ENCODE assay signal across 20 cellular contexts in genomic region chr4:150852237-150852636, GRCh38.
DNase-seq lines count a peak whose midpoint lies in the region; ATAC-seq and TF ChIP-seq lines count a peak whose summit lies in the region.
"Had no signal": no experiment of that assay in that cellular context is flagged by ENCODE, and none has a peak within 500 bp of the region (broad histone marks: within the 10 kb centered on the region; RNA-seq: fewer than 3 reads in every experiment).

No MANE protein-coding gene starts in this region.

- no peak for DNase-seq in PC-3
- peak; percentile 47 for DNase-seq in globus pallidus (ENCODE audit: low spot score)
- no peak for DNase-seq in mucosa of gallbladder (ENCODE audit: low spot score)
- no peak for DNase-seq in effector memory CD4-positive, alpha-beta T cell
- no peak for DNase-seq in neuronal stem cell (ENCODE audit: low spot score)
- DNase-seq: activated CD4-positive, alpha-beta T cell treated with anti-CD3 and anti-CD28 coated beads, Interleukin-2, amount 10 ng/mL, durations not matched to agents 24 days and 14 days; activated CD8-positive, alpha-beta memory T cell treated with anti-CD3 and anti-CD28 coated beads, Interleukin-2, amount 50 U/mL, for 4 hours; activated gamma-delta T cell; COR-L47; head of caudate nucleus; left ventricle myocardium inferior; MG63; NCI-H187 treated with DMSO at 0.1 percent for 48 hours; NCI-H446 treated with DMSO at 0.1 percent for 48 hours; SJCRH30 had no signal

- no peak overlapping the region for H3K23ac ChIP-seq in neuronal stem cell (ENCODE audit: low read depth, low read length, poor library complexity)

- peak overlapping the region in 8 of 11 experiments; percentile 2 to 60 (median 40); a peak in 12 of 22 replicates for H3K4me2 ChIP-seq in BLaER1 treated with 17β-estradiol and CSF1 and Interleukin-3, amounts not matched to agents 10 nM and 100 nM
- H3K4me2 ChIP-seq in PC-3 (ENCODE audit: low read length): no peak overlapping the region
- no peak overlapping the region for H3K4me2 ChIP-seq in neuronal stem cell (ENCODE audit: insufficient read depth, low read length, poor library complexity, severe bottlenecking)

- H3K9ac ChIP-seq in BLaER1 treated with 17β-estradiol and CSF1 and Interleukin-3, amounts not matched to agents 10 nM and 100 nM: no peak overlapping the region
- H3K9ac ChIP-seq in PC-3 (ENCODE audit: low read length): no peak overlapping the region
- no peak overlapping the region for H3K9ac ChIP-seq in neuronal stem cell (ENCODE audit: low read depth, low read length, poor library complexity)

- no peaks in the 10 kb centered on the region for H3K9me2 ChIP-seq in PC-3 (replicated peaks; ENCODE audit: low read length)

- TF ChIP-seq CTCF in PC-3 (conservative IDR thresholded peaks at IDR 0.05; ENCODE audit: low read depth, low read length): no peak

- no peaks in the 10 kb centered on the region for H3K27me3 ChIP-seq in BLaER1 treated with 17β-estradiol and CSF1 and Interleukin-3, amounts not matched to agents 10 nM and 100 nM
- H3K27me3 ChIP-seq in PC-3 (ENCODE audit: low read length): no peaks in the 10 kb centered on the region
- H3K27me3 ChIP-seq in effector memory CD4-positive, alpha-beta T cell (replicated peaks; ENCODE audit: control insufficient read depth, insufficient read depth, low read length, poor library complexity, severe bottlenecking): no peaks in the 10 kb centered on the region
- no peaks in the 10 kb centered on the region for H3K27me3 ChIP-seq in neuronal stem cell (ENCODE audit: control insufficient read depth in 3 of 3, insufficient read depth in 3 of 3, low read depth in 1 of 3, low read length in 3 of 3)
- H3K27me3 ChIP-seq: esophagus muscularis mucosa, MG63, right atrium auricular region, SJCRH30 had no signal

- no peak overlapping the region for H3K4me3 ChIP-seq in BLaER1 treated with 17β-estradiol and CSF1 and Interleukin-3, amounts not matched to agents 10 nM and 100 nM
- H3K4me3 ChIP-seq in PC-3 (ENCODE audit: low read length) (no peak overlapping the region), neuronal stem cell (ENCODE audit: low read length in 2 of 2) (no peak overlapping the region)
- H3K4me3 ChIP-seq in effector memory CD4-positive, alpha-beta T cell (ENCODE audit: insufficient read depth, low read depth, low read length, poor library complexity, severe bottlenecking): no peak overlapping the region
- H3K4me3 ChIP-seq: esophagus muscularis mucosa, left ventricle myocardium inferior, MG63, right atrium auricular region, SJCRH30 had no signal

- POLR2A ChIA-PET in PC-3 (lab: Charles Lee; ENCODE audit: unreplicated experiment): no interaction called here

- BruUV-seq in PC-3 (replicated peaks; lab: Mats Ljungman, UMichigan): TSS peak; percentile 64

- H4K91ac ChIP-seq in neuronal stem cell (ENCODE audit: low read depth, low read length, poor library complexity): no peak overlapping the region

- CTCF ChIA-PET in PC-3 (lab: Charles Lee): no interaction called here

- no peak overlapping the region for H2BK120ac ChIP-seq in neuronal stem cell (ENCODE audit: low read depth, low read length)

- no peak overlapping the region for H2BK5ac ChIP-seq in neuronal stem cell (ENCODE audit: low read length)

- no peak overlapping the region for H2AFZ ChIP-seq in PC-3 (ENCODE audit: low read length)
- no peak overlapping the region for H2AFZ ChIP-seq in neuronal stem cell (ENCODE audit: low read length)

- WGBS in neuronal stem cell (ENCODE audit: extremely low coverage in 2 of 2, insufficient read length in 2 of 2, insufficient replicate concordance in 1 of 2), 2 donors: no CpG with 5 or more reads among the region's 1 CpG

- intact Hi-C loops in PC-3 (cut with micrococcal nuclease): no loop called here

- H2BK15ac ChIP-seq in neuronal stem cell (ENCODE audit: low read length): no peak overlapping the region

- H3K79me1 ChIP-seq in neuronal stem cell (ENCODE audit: low read depth, low read length): no peaks in the 10 kb centered on the region

- H3K14ac ChIP-seq in neuronal stem cell (ENCODE audit: low read length): no peak overlapping the region

- no peaks in the 10 kb centered on the region for H4K20me1 ChIP-seq in BLaER1 treated with 17β-estradiol and CSF1 and Interleukin-3, amounts not matched to agents 10 nM and 100 nM
- no peaks in the 10 kb centered on the region for H4K20me1 ChIP-seq in PC-3 (ENCODE audit: low read length)

- H3K27ac ChIP-seq in BLaER1 treated with 17β-estradiol and CSF1 and Interleukin-3, amounts not matched to agents 10 nM and 100 nM: peak overlapping the region in 2 of 11 experiments; percentile 33 to 40; a peak in 2 of 22 replicates
- no peak overlapping the region for H3K27ac ChIP-seq in PC-3 (ENCODE audit: low read length)
- no peak overlapping the region for H3K27ac ChIP-seq in effector memory CD4-positive, alpha-beta T cell (ENCODE audit: insufficient read depth, low read length, poor library complexity, severe bottlenecking)
- no peak overlapping the region for H3K27ac ChIP-seq in neuronal stem cell (replicated peaks; ENCODE audit: low read length)
- H3K27ac ChIP-seq: esophagus muscularis mucosa, left ventricle myocardium inferior, right atrium auricular region, SJCRH30 had no signal

- ATAC-seq in GM21423 (IDR thresholded peaks at IDR 0.05; ENCODE audit: unreplicated experiment): peak; percentile 29
- no peak for ATAC-seq in PC-3
- ATAC-seq in HG02678 (IDR thresholded peaks at IDR 0.05; ENCODE audit: unreplicated experiment): no peak

- H3K9me3 ChIP-seq in BLaER1 treated with 17β-estradiol and CSF1 and Interleukin-3, amounts not matched to agents 10 nM and 100 nM (replicated peaks in 1 of 11): no peaks in the 10 kb centered on the region
- no peaks in the 10 kb centered on the region for H3K9me3 ChIP-seq in PC-3 (ENCODE audit: low read length)
- no peaks in the 10 kb centered on the region for H3K9me3 ChIP-seq in effector memory CD4-positive, alpha-beta T cell (ENCODE audit: control insufficient read depth, low read length)
- no peaks in the 10 kb centered on the region for H3K9me3 ChIP-seq in neuronal stem cell (replicated peaks in 1 of 2; ENCODE audit: control insufficient read depth in 2 of 2, insufficient read depth in 1 of 2, low read depth in 1 of 2, low read length in 2 of 2)
- H3K9me3 ChIP-seq: esophagus muscularis mucosa, left ventricle myocardium inferior, MG63, right atrium auricular region, SJCRH30 had no signal

- no peaks in the 10 kb centered on the region for H3K79me2 ChIP-seq in PC-3 (ENCODE audit: low read length)

- no peak overlapping the region for H3K4ac ChIP-seq in neuronal stem cell (ENCODE audit: low read length)

- no peak overlapping the region for H4K8ac ChIP-seq in neuronal stem cell (ENCODE audit: low read depth, low read length)

- H3K18ac ChIP-seq in neuronal stem cell (ENCODE audit: low read length): no peak overlapping the region

- peaks cover 0 to 14% (median 12%) of the 10 kb centered on the region in 10 experiments; a peak in 16 of 20 replicates for H3K4me1 ChIP-seq in BLaER1 treated with 17β-estradiol and CSF1 and Interleukin-3, amounts not matched to agents 10 nM and 100 nM
- H3K4me1 ChIP-seq in PC-3 (ENCODE audit: insufficient read depth, low read length): peaks cover 26% of the 10 kb centered on the region
- no peaks in the 10 kb centered on the region for H3K4me1 ChIP-seq in effector memory CD4-positive, alpha-beta T cell (ENCODE audit: control insufficient read depth, insufficient read depth, low read length, poor library complexity, severe bottlenecking)
- no peaks in the 10 kb centered on the region for H3K4me1 ChIP-seq in neuronal stem cell (ENCODE audit: control insufficient read depth in 2 of 2, insufficient read depth in 1 of 2, low read depth in 1 of 2, low read length in 2 of 2)
- H3K4me1 ChIP-seq: esophagus muscularis mucosa, left ventricle myocardium inferior, right atrium auricular region, SJCRH30 had no signal

- no peak overlapping the region for H2AK5ac ChIP-seq in neuronal stem cell (ENCODE audit: low read depth, low read length)

- H3K36me3 ChIP-seq in BLaER1 treated with 17β-estradiol and CSF1 and Interleukin-3, amounts not matched to agents 10 nM and 100 nM: peaks cover 0 to 31% (median 7%) of the 10 kb centered on the region in 11 experiments; a peak in 14 of 22 replicates
- peaks cover 3% of the 10 kb centered on the region; the same call in 1 of the 2 replicates for H3K36me3 ChIP-seq in PC-3 (ENCODE audit: low read depth, low read length)
- H3K36me3 ChIP-seq in effector memory CD4-positive, alpha-beta T cell (ENCODE audit: control insufficient read depth, insufficient read depth, low read length): peaks cover 38% of the 10 kb centered on the region
- peaks cover 2 to 15% of the 10 kb centered on the region in 2 donors for H3K36me3 ChIP-seq in neuronal stem cell (replicated peaks in 1 of 2; ENCODE audit: control insufficient read depth in 2 of 2, insufficient read depth in 2 of 2, low read length in 2 of 2)
- H3K36me3 ChIP-seq: MG63, SJCRH30 had no signal

- no peak overlapping the region for H2BK12ac ChIP-seq in neuronal stem cell (ENCODE audit: low read length)

- H3F3A ChIP-seq in PC-3 (ENCODE audit: low read length, unreplicated experiment): no peaks in the 10 kb centered on the region

Comparison
In these comparisons a context has a peak if more than half of its experiments do, and no peak if none do; other contexts are left out.
1. H3K4me2 ChIP-seq: peak in BLaER1 treated with 17β-estradiol and CSF1 and Interleukin-3, amounts not matched to agents 10 nM and 100 nM (8 of 11); none in PC-3 (single experiment) and neuronal stem cell (single experiment).